ENCODE assay signal across 8 cellular contexts in the genomic region with DNA sequence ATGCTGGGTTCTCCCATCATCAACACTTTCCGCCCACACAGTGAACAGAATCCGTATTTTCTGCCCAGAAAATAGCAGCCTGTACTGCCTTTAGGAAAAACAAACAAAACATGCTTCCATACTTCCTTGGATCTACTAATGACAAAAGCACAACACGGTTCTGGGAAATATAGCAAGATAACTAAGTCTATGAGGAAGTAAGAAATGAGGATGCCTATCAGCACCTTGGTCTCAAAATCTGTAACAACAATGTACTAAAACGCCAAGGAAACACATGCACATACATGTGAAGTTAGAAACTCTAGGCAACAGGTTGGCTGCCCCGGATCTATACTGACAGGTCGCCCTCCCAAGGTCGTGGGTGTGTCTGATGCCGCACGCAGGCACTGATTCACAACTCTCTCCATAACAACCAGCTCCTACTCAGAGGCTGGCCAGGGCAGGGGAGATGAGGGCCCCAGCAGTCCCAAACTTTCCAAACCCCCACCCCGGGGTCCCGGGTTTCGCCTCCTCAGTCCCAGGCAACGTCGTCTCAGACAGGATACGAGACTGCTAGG. TPM values are rescaled to one million over a fixed set of nuclear protein-coding genes. Genes with fewer than 3 reads are reported as not detected.
DNase-seq lines count a peak whose midpoint lies in the region; ATAC-seq and TF ChIP-seq lines count a peak whose summit lies in the region.

No MANE protein-coding gene starts in this region.

- TF ChIP-seq CTCF in colonic mucosa (IDR thresholded peaks at IDR 0.05) = no peak
- no peak for TF ChIP-seq CTCF in right lobe of liver (IDR thresholded peaks at IDR 0.05)

- 13% methylated on average over 6 of the region's 15 CpGs for WGBS in right lobe of liver (ENCODE audit: insufficient coverage, low coverage, low lambda C conversion rate, missing lambda C conversion rate)

- H3K4me1 ChIP-seq in ES-I3 (ENCODE audit: insufficient read depth, low read length) (no peaks in the 10 kb centered on the region; the same call in 1 of the 2 replicates), colonic mucosa (peaks cover 8% of the 10 kb centered on the region), right lobe of liver (peaks cover 0 to 12% (median 5%) of the 10 kb centered on the region in 4 donors)

- H3K4me3 ChIP-seq in H7 (ENCODE audit: insufficient read depth, low read depth, low read length) (peak overlapping the region; percentile 84), colonic mucosa (peak overlapping the region; percentile 88), right lobe of liver (peak overlapping the region; percentile 95 to 98 (median 96))

- intact Hi-C loops in colonic mucosa (cut with DNase I) (no loop called here), right lobe of liver (cut with DNase I) (no loop called here)

- peak overlapping the region; percentile 83 for H3K27ac ChIP-seq in colonic mucosa
- peak overlapping the region; percentile 81 to 86 (median 81) for H3K27ac ChIP-seq in right lobe of liver

- H3K9me3 ChIP-seq in ES-I3 (ENCODE audit: control insufficient read depth, insufficient read depth, low read length) (no peaks in the 10 kb centered on the region), colonic mucosa (no peaks in the 10 kb centered on the region), right lobe of liver (no peaks in the 10 kb centered on the region)

- peak overlapping the region; percentile 94 for H3K9ac ChIP-seq in ES-I3 (ENCODE audit: low read depth, low read length)
- H3K9ac ChIP-seq in colonic mucosa (ENCODE audit: low read depth in 2 of 2, low read length in 2 of 2) = peak overlapping the region; percentile 82 to 92

- DNase-seq in H7 (no peak), M059J (ENCODE audit: low read depth) (peak; percentile 65), colonic mucosa (peak; percentile 69), right lobe of liver (peak in 1 of 3 donors; percentile 61)
- DNase-seq in activated CD4-positive, alpha-beta T cell treated with anti-CD3 and anti-CD28 coated beads for 48 hours = peak; percentile 71
- peak; percentile 14 to 47 (median 35) for DNase-seq in stimulated activated CD4-positive, alpha-beta T cell treated with anti-CD3 and anti-CD28 coated beads, TNF-alpha, amount 100 ng/mL, for 48 hours (ENCODE audit: low read depth in 3 of 3)

- ATAC-seq in right lobe of liver (peak; percentile 53 to 70 (median 58)), GM19324 (IDR thresholded peaks at IDR 0.05; ENCODE audit: low FRiP score, unreplicated experiment) (no peak)

- no peaks in the 10 kb centered on the region for H3K36me3 ChIP-seq in ES-I3 (ENCODE audit: insufficient read depth, low read length)
- H3K36me3 ChIP-seq in H7 (replicated peaks; ENCODE audit: control insufficient read depth, insufficient read depth, low read length) = no peaks in the 10 kb centered on the region
- H3K36me3 ChIP-seq in colonic mucosa = no peaks in the 10 kb centered on the region
- no peaks in the 10 kb centered on the region for H3K36me3 ChIP-seq in right lobe of liver

- TF ChIP-seq POLR2A in right lobe of liver (IDR thresholded peaks at IDR 0.05) = no peak

- no peaks in the 10 kb centered on the region for H3K27me3 ChIP-seq in H7 (ENCODE audit: control insufficient read depth, insufficient read depth, low read length)
- H3K27me3 ChIP-seq in colonic mucosa = no peaks in the 10 kb centered on the region
- H3K27me3 ChIP-seq in right lobe of liver = no peaks in the 10 kb centered on the region

RNA-seq across cellular contexts. Expression of a gene that starts 0.7 kb away (rescaled TPM):
- total RNA-seq in H7 (2014; rRNA removed; shearing (Covaris generic)) = 5.0 and 6.1 TPM in 2 replicates
- total RNA-seq in M059J (2014; rRNA removed; shearing (Covaris generic)) = 6.0 and 11.3 TPM in 2 replicates
- total RNA-seq in colonic mucosa = 10 to 100 TPM; 15.3 to 23.6 TPM
- total RNA-seq in right lobe of liver = 1 to 10 TPM; 4.5 to 7.5 (median 5.7) TPM
